8 cellular contexts compared by ENCODE assay signal in the genomic region with DNA sequence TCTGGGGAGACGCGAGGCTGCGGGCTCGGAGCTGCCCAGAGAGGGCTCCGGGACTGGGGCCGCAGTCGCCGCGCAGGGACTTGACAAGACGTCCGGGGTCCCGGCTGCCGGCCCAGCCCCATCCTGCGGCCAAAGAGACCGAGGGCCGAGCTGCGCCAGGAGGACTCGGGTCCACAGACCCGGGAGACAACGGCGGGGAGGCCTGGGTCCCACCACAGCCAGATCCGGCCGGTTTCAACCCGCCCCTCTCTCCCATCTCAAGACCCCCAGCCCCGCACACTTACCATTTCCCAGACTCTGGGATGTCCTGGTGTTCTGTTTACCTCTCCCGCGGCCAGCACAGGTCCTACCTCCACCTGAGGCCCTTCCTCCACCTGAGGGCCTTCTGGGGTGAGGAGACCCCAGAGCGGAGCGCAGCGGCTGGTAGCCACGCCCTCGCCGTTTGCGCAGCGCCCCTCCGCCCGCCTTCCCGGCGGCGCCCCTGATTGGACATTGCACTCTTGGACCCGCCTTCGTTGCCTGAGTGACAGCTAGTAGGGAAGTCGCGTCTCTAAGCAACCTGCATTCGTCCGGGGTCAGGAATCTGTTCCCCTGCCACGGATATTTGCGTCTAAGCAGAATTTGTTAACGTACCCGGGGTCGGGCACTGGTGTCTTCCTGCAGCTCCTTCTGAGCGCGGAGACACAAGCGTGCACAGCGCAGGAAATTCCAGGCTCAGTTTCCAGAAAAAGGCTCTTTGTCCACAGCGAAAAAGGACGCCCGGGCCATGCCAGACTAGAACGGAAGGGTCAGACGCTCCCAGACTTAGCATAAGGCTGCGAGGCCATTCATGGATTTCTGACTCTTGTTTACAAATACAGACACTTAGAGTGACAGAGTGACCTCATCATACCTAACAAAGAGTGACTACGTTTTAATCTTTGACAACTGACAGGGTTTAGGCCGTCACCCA. TPM values are rescaled to one million over a fixed set of nuclear protein-coding genes. Genes with fewer than 3 reads are reported as not detected.
DNase-seq lines count a peak whose midpoint lies in the region; ATAC-seq and TF ChIP-seq lines count a peak whose summit lies in the region.

A gene (minus strand): TSS at position 446 of the 952 bp plus-strand sequence. CDS start 159 bp downstream, at position 287.

- peak within 1 kb of the TSS; percentile 90 for H3K9ac ChIP-seq in MM.1S (ENCODE audit: low read length)

- H2AFZ ChIP-seq in MM.1S (ENCODE audit: low read length) (peak within 1 kb of the TSS; percentile 91), osteoblast (ENCODE audit: low read length) (peak within 1 kb of the TSS; percentile 95)

- no peaks in the 10 kb centered on the region for H3K9me3 Mint-ChIP-seq in activated naive CD8-positive, alpha-beta T cell treated with anti-CD3 and anti-CD28 coated beads for 36 hours

- peak within 1 kb of the TSS; percentile 91 for H3K4me3 Mint-ChIP-seq in activated naive CD8-positive, alpha-beta T cell treated with anti-CD3 and anti-CD28 coated beads for 36 hours

- intact Hi-C loops in head of caudate nucleus (cut with DNase I): no loop called here
- intact Hi-C loops in testis (cut with DNase I; ENCODE audit: low total_unique reads): no loop called here

- H3K27me3 ChIP-seq in MM.1S (replicated peaks; ENCODE audit: insufficient read depth, low read length): no peaks in the 10 kb centered on the region
- H3K27me3 ChIP-seq in osteoblast (ENCODE audit: insufficient read depth, low read length): no peaks in the 10 kb centered on the region
- no peaks in the 10 kb centered on the region for H3K27me3 ChIP-seq in testis

- peaks cover 30% of the 10 kb centered on the region for H3F3A ChIP-seq in MM.1S (ENCODE audit: insufficient read depth, low read length)

- H3K79me2 ChIP-seq in MM.1S (ENCODE audit: low read length) (peaks cover 46% of the 10 kb centered on the region), osteoblast (ENCODE audit: insufficient read depth, low read length) (peaks cover 20% of the 10 kb centered on the region)

- H3K9me2 ChIP-seq in MM.1S (replicated peaks; ENCODE audit: insufficient read depth, low read length): no peaks in the 10 kb centered on the region

- peak within 1 kb of the TSS; percentile 95 for H3K4me3 ChIP-seq in MM.1S (ENCODE audit: low read length)
- peak within 1 kb of the TSS; percentile 96 for H3K4me3 ChIP-seq in osteoblast (ENCODE audit: insufficient read depth, low read length)
- peak within 1 kb of the TSS; percentile 82 to 96 for H3K4me3 ChIP-seq in testis

- DNase-seq in ELR (ENCODE audit: low read depth) (peak; percentile 86), GOT3 (lab: John Stamatoyannopoulos, UW) (peak; percentile 39), MM.1S (peak; percentile 92), head of caudate nucleus (peak; percentile 85 to 98 (median 94)), osteoblast (ENCODE audit: insufficient read length, low spot score, missing footprints) (peak; percentile 97), testis (peak; percentile 96)
- peak; percentile 88 for DNase-seq in activated naive CD8-positive, alpha-beta T cell treated with anti-CD3 and anti-CD28 coated beads for 36 hours

- H3K27ac Mint-ChIP-seq in activated naive CD8-positive, alpha-beta T cell treated with anti-CD3 and anti-CD28 coated beads for 36 hours: peak within 1 kb of the TSS; percentile 74

- peaks cover 25% of the 10 kb centered on the region for H3K4me1 Mint-ChIP-seq in activated naive CD8-positive, alpha-beta T cell treated with anti-CD3 and anti-CD28 coated beads for 36 hours

- WGBS in testis, 2 donors: 0 to 1% methylated on average over 52 to 63 of the region's 63 CpGs

- H3K36me3 ChIP-seq in MM.1S (replicated peaks; ENCODE audit: insufficient read depth, low read length) (no peaks in the 10 kb centered on the region), osteoblast (ENCODE audit: insufficient read depth, low read length) (no peaks in the 10 kb centered on the region), testis (ENCODE audit: low read depth, missing control alignments) (no peaks in the 10 kb centered on the region)

- no peaks in the 10 kb centered on the region for H3K27me3 Mint-ChIP-seq in activated naive CD8-positive, alpha-beta T cell treated with anti-CD3 and anti-CD28 coated beads for 36 hours

- H3K27ac ChIP-seq in MM.1S (ENCODE audit: low read length) (peak within 1 kb of the TSS; percentile 98), osteoblast (ENCODE audit: low read depth, low read length) (peak within 1 kb of the TSS; percentile 52), testis (peak within 1 kb of the TSS; percentile 51 to 81)

- peak; percentile 99 for ATAC-seq in SK-N-SH treated with all-trans-retinoic acid at 6 μM for 48 hours

- H3K4me1 ChIP-seq in MM.1S (ENCODE audit: low read length) (peaks cover 31% of the 10 kb centered on the region), osteoblast (ENCODE audit: insufficient read depth, low read length) (peaks cover 11% of the 10 kb centered on the region), testis (peaks cover 6% of the 10 kb centered on the region)

- peak within 1 kb of the TSS; percentile 84 for H3K4me2 ChIP-seq in MM.1S (ENCODE audit: low read depth, low read length)
- peak within 1 kb of the TSS; percentile 99 for H3K4me2 ChIP-seq in osteoblast (ENCODE audit: insufficient read depth, low read length)

- H3K36me3 Mint-ChIP-seq in activated naive CD8-positive, alpha-beta T cell treated with anti-CD3 and anti-CD28 coated beads for 36 hours: peaks cover 6% of the 10 kb centered on the region

- TF ChIP-seq CTCF in MM.1S (IDR thresholded peaks at IDR 0.05; ENCODE audit: low read length) (no peak), osteoblast (IDR thresholded peaks at IDR 0.05; ENCODE audit: extremely low read depth, low read depth, low read length) (no peak), testis (IDR thresholded peaks at IDR 0.05) (no peak)

- H3K9me3 ChIP-seq in MM.1S (replicated peaks; ENCODE audit: insufficient read depth, low read length) (no peaks in the 10 kb centered on the region), osteoblast (ENCODE audit: low read depth, low read length) (no peaks in the 10 kb centered on the region), testis (no peaks in the 10 kb centered on the region)

- H4K20me1 ChIP-seq in MM.1S (ENCODE audit: insufficient read depth, low read length): no peaks in the 10 kb centered on the region
- peaks cover 3% of the 10 kb centered on the region for H4K20me1 ChIP-seq in osteoblast (ENCODE audit: insufficient read depth, low read length)

- TF ChIP-seq POLR2A in testis (IDR thresholded peaks at IDR 0.05): peak; percentile 9

TF ChIP-seq in SK-N-SH treated with all-trans-retinoic acid at 6 μM for 48 hours, 23 proteins besides CTCF, POLR2A, EP300 and RAD21:
- TF ChIP-seq OSR1 (CRISPR knock-in tag; IDR thresholded peaks at IDR 0.05) (no peak), ZFP3 (CRISPR knock-in tag; IDR thresholded peaks at IDR 0.05) (0 out of 2 replicates have a peak, but pooled peaks have one; percentile 15)
- TF ChIP-seq, protein P1, sequence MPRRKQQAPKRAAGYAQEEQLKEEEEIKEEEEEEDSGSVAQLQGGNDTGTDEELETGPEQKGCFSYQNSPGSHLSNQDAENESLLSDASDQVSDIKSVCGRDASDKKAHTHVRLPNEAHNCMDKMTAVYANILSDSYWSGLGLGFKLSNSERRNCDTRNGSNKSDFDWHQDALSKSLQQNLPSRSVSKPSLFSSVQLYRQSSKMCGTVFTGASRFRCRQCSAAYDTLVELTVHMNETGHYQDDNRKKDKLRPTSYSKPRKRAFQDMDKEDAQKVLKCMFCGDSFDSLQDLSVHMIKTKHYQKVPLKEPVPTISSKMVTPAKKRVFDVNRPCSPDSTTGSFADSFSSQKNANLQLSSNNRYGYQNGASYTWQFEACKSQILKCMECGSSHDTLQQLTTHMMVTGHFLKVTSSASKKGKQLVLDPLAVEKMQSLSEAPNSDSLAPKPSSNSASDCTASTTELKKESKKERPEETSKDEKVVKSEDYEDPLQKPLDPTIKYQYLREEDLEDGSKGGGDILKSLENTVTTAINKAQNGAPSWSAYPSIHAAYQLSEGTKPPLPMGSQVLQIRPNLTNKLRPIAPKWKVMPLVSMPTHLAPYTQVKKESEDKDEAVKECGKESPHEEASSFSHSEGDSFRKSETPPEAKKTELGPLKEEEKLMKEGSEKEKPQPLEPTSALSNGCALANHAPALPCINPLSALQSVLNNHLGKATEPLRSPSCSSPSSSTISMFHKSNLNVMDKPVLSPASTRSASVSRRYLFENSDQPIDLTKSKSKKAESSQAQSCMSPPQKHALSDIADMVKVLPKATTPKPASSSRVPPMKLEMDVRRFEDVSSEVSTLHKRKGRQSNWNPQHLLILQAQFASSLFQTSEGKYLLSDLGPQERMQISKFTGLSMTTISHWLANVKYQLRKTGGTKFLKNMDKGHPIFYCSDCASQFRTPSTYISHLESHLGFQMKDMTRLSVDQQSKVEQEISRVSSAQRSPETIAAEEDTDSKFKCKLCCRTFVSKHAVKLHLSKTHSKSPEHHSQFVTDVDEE (CRISPR knock-in tag; IDR thresholded peaks at IDR 0.05): no peak

RNA-seq across cellular contexts. Expression of the gene that starts here (rescaled TPM):
- total RNA-seq in activated naive CD8-positive, alpha-beta T cell treated with anti-CD3 and anti-CD28 coated beads for 36 hours: 1 to 10 TPM; 1.7 to 1.8 TPM
- total RNA-seq in osteoblast (5.0 and 5.1 TPM in 2 replicates), testis (10 to 100 TPM in 1 of 2 donors, 1 to 10 TPM in 1; 8.1 to 21.7 TPM)
- 14.6 TPM for polyA plus RNA-seq in testis (ENCODE audit: insufficient read depth, low read depth, low replicate concordance)

Comparison
In these comparisons a context has a peak if more than half of its experiments do, and no peak if none do; other contexts are left out.
1. Peak in every context shown above with its lines: DNase-seq, ATAC-seq, H3K4me3 ChIP-seq and H3K27ac ChIP-seq.
2. DNase-seq: peak in every context shown above with its lines; median percentile 97 in osteoblast; 96 in testis; 94 in head of caudate nucleus; 92 in MM.1S; 88 in activated naive CD8-positive, alpha-beta T cell treated with anti-CD3 and anti-CD28 coated beads for 36 hours; 86 in ELR; 39 in GOT3.